12 cellular contexts compared by ENCODE assay signal in genomic region chr18:389658-390357, GRCh38.
DNase-seq lines count a peak whose midpoint lies in the region; ATAC-seq and TF ChIP-seq lines count a peak whose summit lies in the region.
"Had no signal": no experiment of that assay in that cellular context is flagged by ENCODE, and none has a peak within 500 bp of the region (broad histone marks: within the 10 kb centered on the region; RNA-seq: fewer than 3 reads in every experiment).

No MANE protein-coding gene starts in this region.

- H3K36me3 ChIP-seq in cardiac muscle cell (no peaks in the 10 kb centered on the region), KMS-11 (ENCODE audit: insufficient read depth) (no peaks in the 10 kb centered on the region)
- H3K36me3 ChIP-seq: pancreas, suprapubic skin had no signal

- TF ChIP-seq CTCF in cardiac muscle cell (IDR thresholded peaks at IDR 0.05; ENCODE audit: low read depth, low read length) (peak; percentile 41), KMS-11 (conservative IDR thresholded peaks at IDR 0.05; ENCODE audit: low read depth, low read length) (0 out of 2 replicates have a peak, but pooled peaks have one; percentile 15), epithelial cell of proximal tubule (conservative IDR thresholded peaks at IDR 0.05; ENCODE audit: low read depth, low read length) (peak; percentile 27)

- no peak overlapping the region for H3K27ac ChIP-seq in cardiac muscle cell
- no peak overlapping the region for H3K27ac ChIP-seq in right cardiac atrium (ENCODE audit: low read length)
- H3K27ac ChIP-seq in KMS-11, result no peak overlapping the region
- H3K27ac ChIP-seq: pancreas, suprapubic skin had no signal

- H3K4me1 ChIP-seq in cardiac muscle cell (ENCODE audit: low read depth) (no peaks in the 10 kb centered on the region), right cardiac atrium (ENCODE audit: control insufficient read depth, insufficient read depth, low read length) (no peaks in the 10 kb centered on the region), KMS-11 (ENCODE audit: low read depth, poor library complexity, severe bottlenecking) (peaks cover 12% of the 10 kb centered on the region)

- intact Hi-C loops in right cardiac atrium (cut with DNase I), result no loop called here

- no peak overlapping the region for H2AFZ ChIP-seq in KMS-11 (ENCODE audit: low read depth)

- no peaks in the 10 kb centered on the region for H4K20me1 ChIP-seq in KMS-11 (ENCODE audit: insufficient read depth)

- H3K27me3 ChIP-seq in cardiac muscle cell (no peaks in the 10 kb centered on the region), right cardiac atrium (ENCODE audit: control insufficient read depth, insufficient read depth) (no peaks in the 10 kb centered on the region), KMS-11 (ENCODE audit: insufficient read depth, low read depth) (no peaks in the 10 kb centered on the region)
- H3K27me3 ChIP-seq: pancreas, suprapubic skin had no signal

- H3K79me2 ChIP-seq in KMS-11 (ENCODE audit: insufficient read depth, low read depth), result no peaks in the 10 kb centered on the region

- ATAC-seq in right cardiac atrium, result no peak
- no peak for ATAC-seq in GM18868 (IDR thresholded peaks at IDR 0.05; ENCODE audit: unreplicated experiment)
- no peak for ATAC-seq in HG02981 (IDR thresholded peaks at IDR 0.05; ENCODE audit: unreplicated experiment)

- H3K4me3 ChIP-seq in cardiac muscle cell (no peak overlapping the region), right cardiac atrium (ENCODE audit: low read length) (no peak overlapping the region), KMS-11 (IDR thresholded peaks at IDR 0.05; ENCODE audit: insufficient read depth, low read depth, low read length) (no peak overlapping the region), epithelial cell of proximal tubule (ENCODE audit: low read depth, low read length) (no peak overlapping the region)
- H3K4me3 ChIP-seq: pancreas, suprapubic skin had no signal

- peak in 1 of 2 donors; percentile 66 for DNase-seq in cardiac muscle cell (ENCODE audit: low read depth in 1 of 2, low spot score in 1 of 2)
- no peak for DNase-seq in right cardiac atrium
- no peak for DNase-seq in epithelial cell of proximal tubule (ENCODE audit: low read depth)
- DNase-seq in hepatic stellate cell (ENCODE audit: low spot score), result no peak
- no peak for DNase-seq in GDM1 (lab: John Stamatoyannopoulos, UW)
- DNase-seq: kidney, NCI-H1092 treated with DMSO at 0.1 percent for 48 hours, pancreas had no signal

- no peaks in the 10 kb centered on the region for H3K9me3 ChIP-seq in cardiac muscle cell (ENCODE audit: low read depth)
- no peaks in the 10 kb centered on the region for H3K9me3 ChIP-seq in right cardiac atrium (ENCODE audit: control insufficient read depth, low read length)
- H3K9me3 ChIP-seq: pancreas, suprapubic skin had no signal

- H3K4me2 ChIP-seq in KMS-11, result peak overlapping the region; percentile 29; the same call in 1 of the 2 replicates

- H3K9ac ChIP-seq in KMS-11, result no peak overlapping the region

- 70% methylated on average over 7 of the region's 7 CpGs for WGBS in right cardiac atrium
